In the genomic region with DNA sequence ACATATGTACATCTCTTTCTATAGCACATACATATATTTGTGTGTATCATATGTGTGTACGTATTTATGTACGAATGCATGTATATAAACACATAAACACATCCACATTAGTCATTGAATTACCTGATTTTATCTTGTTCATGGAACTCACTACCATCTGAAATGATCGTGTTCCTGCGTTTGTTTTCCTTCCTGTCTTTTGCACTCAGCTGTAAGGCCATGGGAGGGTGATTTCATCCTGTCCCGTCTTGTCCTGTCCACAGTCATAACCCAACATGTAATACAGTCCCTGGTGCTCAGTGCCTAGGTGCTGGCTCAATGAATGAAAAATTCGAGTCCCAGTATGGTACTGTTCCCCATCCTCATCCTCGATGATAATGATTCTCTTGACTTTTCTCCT, we compare ENCODE assay signal across 29 cellular contexts.
"Had no signal": no experiment of that assay in that cellular context is flagged by ENCODE, and none has a peak within 500 bp of the region (broad histone marks: within the 10 kb centered on the region; RNA-seq: fewer than 3 reads in every experiment).

No MANE protein-coding gene starts in this region.

- H3K36me3 ChIP-seq: left lung, pancreas, prostate gland, suprapubic skin, thoracic aorta, tibial artery, upper lobe of right lung had no signal

- FAIRE-seq: islet of Langerhans, kidney, pancreas, urothelium cell line had no signal

- H3K4me3 ChIP-seq: left lung, lung, mucosa of descending colon, pancreas, prostate gland, skin epidermis, suprapubic skin, thoracic aorta, tibial artery, upper lobe of right lung had no signal

- ATAC-seq: left colon; left lung; mucosa of descending colon; naive thymus-derived CD4-positive, alpha-beta T cell; natural killer cell treated with Interleukin-12 subunit alpha and Interleukin-12 subunit beta and Interleukin-15 and Interleukin-18, amount 100 ng/mL, for 72 hours; pancreas; right cardiac atrium; sciatic nerve; upper lobe of right lung had no signal

- H3K4me3 Mint-ChIP-seq: memory B cell; naive thymus-derived CD4-positive, alpha-beta T cell; natural killer cell treated with Interleukin-12 subunit alpha and Interleukin-12 subunit beta and Interleukin-15 and Interleukin-18, amount 100 ng/mL, for 72 hours; stimulated activated naive CD8-positive, alpha-beta T cell treated with anti-CD3 and anti-CD28 coated beads, Interleukin-15, Interleukin-2, amounts not matched to agents 100 ng/mL and 50 ng/mL, for 24 hours had no signal

- DNase-seq: hippocampal formation; left colon; left lung; midbrain; mucosa of descending colon; naive thymus-derived CD4-positive, alpha-beta T cell; pancreas; retina; right cardiac atrium; stimulated activated CD4-positive, alpha-beta T cell treated with anti-CD3 and anti-CD28 coated beads, Interleukin-12 subunit alpha, Interleukin-12 subunit beta, amount 100 ng/mL, for 4 hours; stimulated activated CD4-positive, alpha-beta T cell treated with anti-CD3 and anti-CD28 coated beads, Interleukin-15, amount 100 ng/mL, for 24 hours; stimulated activated CD4-positive, alpha-beta T cell treated with anti-CD3 and anti-CD28 coated beads, Interleukin-2, amount 100 ng/mL, for 24 hours; stimulated activated CD4-positive, alpha-beta T cell treated with anti-CD3 and anti-CD28 coated beads, Interleukin-4, amount 100 ng/mL, for 1 hour; stimulated activated naive CD4-positive, alpha-beta T cell; tibial artery; trophoblast cell; upper lobe of right lung had no signal

- H3K4me1 Mint-ChIP-seq: memory B cell had no signal

- H3K27ac ChIP-seq: left lung, pancreas, prostate gland, skin epidermis, suprapubic skin, thoracic aorta, tibial artery, upper lobe of right lung had no signal

- H3K9me3 ChIP-seq: left lung, mucosa of descending colon, pancreas, prostate gland, suprapubic skin, thoracic aorta, tibial artery, upper lobe of right lung had no signal

- H3K9me3 Mint-ChIP-seq: natural killer cell treated with Interleukin-12 subunit alpha and Interleukin-12 subunit beta and Interleukin-15 and Interleukin-18, amount 100 ng/mL, for 72 hours; stimulated activated naive CD8-positive, alpha-beta T cell treated with anti-CD3 and anti-CD28 coated beads, Interleukin-15, Interleukin-2, amounts not matched to agents 100 ng/mL and 50 ng/mL, for 24 hours had no signal

- H3K27ac Mint-ChIP-seq: memory B cell; naive thymus-derived CD4-positive, alpha-beta T cell; natural killer cell treated with Interleukin-12 subunit alpha and Interleukin-12 subunit beta and Interleukin-15 and Interleukin-18, amount 100 ng/mL, for 72 hours; stimulated activated naive CD8-positive, alpha-beta T cell treated with anti-CD3 and anti-CD28 coated beads, Interleukin-15, Interleukin-2, amounts not matched to agents 100 ng/mL and 50 ng/mL, for 24 hours had no signal

- H3K4me1 ChIP-seq: left lung, pancreas, prostate gland, upper lobe of right lung had no signal

- H3K27me3 ChIP-seq: pancreas, suprapubic skin had no signal

- H3K36me3 Mint-ChIP-seq: natural killer cell treated with Interleukin-12 subunit alpha and Interleukin-12 subunit beta and Interleukin-15 and Interleukin-18, amount 100 ng/mL, for 72 hours had no signal
